15 cellular contexts compared by ENCODE assay signal in the genomic region with DNA sequence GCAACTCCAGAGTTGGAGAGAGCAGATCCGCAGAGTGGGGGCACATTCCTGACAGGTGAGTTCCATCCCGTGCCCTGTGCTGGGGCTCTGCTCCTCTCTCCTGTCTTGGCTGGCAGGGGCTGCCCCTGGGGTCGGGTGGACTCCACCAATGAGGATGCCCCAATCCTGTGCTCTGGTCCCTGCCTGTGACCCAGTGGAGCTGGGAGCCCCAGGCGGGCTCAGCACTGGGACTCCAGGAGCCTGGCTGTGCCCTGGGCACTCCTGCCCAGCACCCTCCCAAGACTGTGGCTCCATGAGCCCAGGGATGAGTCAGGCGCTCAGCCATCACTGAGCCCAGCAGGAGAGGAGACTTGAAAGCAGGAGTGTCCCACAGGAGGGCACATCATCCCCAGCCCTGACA. TPM values are rescaled to one million over a fixed set of nuclear protein-coding genes. Genes with fewer than 3 reads are reported as not detected.
DNase-seq lines count a peak whose midpoint lies in the region; ATAC-seq and TF ChIP-seq lines count a peak whose summit lies in the region.
"Had no signal": no experiment of that assay in that cellular context is flagged by ENCODE, and none has a peak within 500 bp of the region (broad histone marks: within the 10 kb centered on the region; RNA-seq: fewer than 3 reads in every experiment).

No MANE protein-coding gene starts in this region.

- H2AK5ac ChIP-seq in mesendoderm (ENCODE audit: low read length): no peak overlapping the region

- no peaks in the 10 kb centered on the region for H3K9me3 ChIP-seq in heart right ventricle
- no peaks in the 10 kb centered on the region for H3K9me3 ChIP-seq in uterus

- no peaks in the 10 kb centered on the region for H3K27me3 ChIP-seq in heart right ventricle
- H3K27me3 ChIP-seq in mesendoderm (ENCODE audit: insufficient read depth, low read length, poor library complexity): no peaks in the 10 kb centered on the region
- H3K27me3 ChIP-seq in uterus: no peaks in the 10 kb centered on the region

- no peak overlapping the region for H2BK15ac ChIP-seq in mesendoderm (replicated peaks; ENCODE audit: low read depth)

- no peaks in the 10 kb centered on the region for H3K27me3 Mint-ChIP-seq in WTC11 (ENCODE audit: low read depth)
- H3K27me3 Mint-ChIP-seq: activated naive CD8-positive, alpha-beta T cell treated with anti-CD3 and anti-CD28 coated beads, Interleukin-2, amount 50 U/mL, for 24 hours; progenitor cell of endocrine pancreas; type B pancreatic cell had no signal

- H3K56ac ChIP-seq in mesendoderm (ENCODE audit: low read length): no peak overlapping the region

- POLR2A ChIA-PET in WTC11 (lab: Charles Lee): no interaction called here

- H3K79me2 ChIP-seq in mesendoderm (ENCODE audit: control insufficient read depth, insufficient read depth, low read length): no peaks in the 10 kb centered on the region

- H3K23ac ChIP-seq in mesendoderm (ENCODE audit: low read length): peak overlapping the region; percentile 24

- no peak overlapping the region for H4K8ac ChIP-seq in mesendoderm (ENCODE audit: low read depth, low read length)

- no peaks in the 10 kb centered on the region for H3K9me3 Mint-ChIP-seq in WTC11
- H3K9me3 Mint-ChIP-seq: activated naive CD8-positive, alpha-beta T cell treated with anti-CD3 and anti-CD28 coated beads, Interleukin-2, amount 50 U/mL, for 24 hours had no signal

- TF ChIP-seq CTCF in heart right ventricle (IDR thresholded peaks at IDR 0.05) (no peak), VCaP (conservative IDR thresholded peaks at IDR 0.05) (no peak), uterus (IDR thresholded peaks at IDR 0.05) (no peak), WTC11 (IDR thresholded peaks at IDR 0.05) (no peak)

- TF ChIP-seq POLR2A in uterus (IDR thresholded peaks at IDR 0.05): no peak

- H3K4me1 ChIP-seq in heart right ventricle (peaks cover 4 to 57% (median 27%) of the 10 kb centered on the region in 9 donors), mesendoderm (ENCODE audit: control insufficient read depth, low read depth, low read length) (peaks cover 4% of the 10 kb centered on the region), uterus (no peaks in the 10 kb centered on the region)

- no peak overlapping the region for H3K4ac ChIP-seq in mesendoderm (ENCODE audit: low read depth, low read length)

- no peak overlapping the region for H3K4me3 Mint-ChIP-seq in WTC11
- H3K4me3 Mint-ChIP-seq: activated naive CD8-positive, alpha-beta T cell treated with anti-CD3 and anti-CD28 coated beads, Interleukin-2, amount 50 U/mL, for 24 hours; type B pancreatic cell had no signal

- no peak overlapping the region for H3K18ac ChIP-seq in mesendoderm (ENCODE audit: low read length)

- no peak overlapping the region for H3K4me2 ChIP-seq in mesendoderm (ENCODE audit: low read length)

- CTCF ChIA-PET in WTC11 (lab: Charles Lee): no interaction called here

- DNase-seq in heart right ventricle: no peak
- no peak for DNase-seq in Right ventricle myocardium inferior (ENCODE audit: missing footprints)
- no peak for DNase-seq in mesendoderm
- no peak for DNase-seq in uterus
- no peak for DNase-seq in WTC11 (ENCODE audit: low spot score)
- DNase-seq in AG08396 (ENCODE audit: low spot score): no peak
- DNase-seq: activated naive CD8-positive, alpha-beta T cell treated with anti-CD3 and anti-CD28 coated beads, Interleukin-2, amount 50 U/mL, for 24 hours; NCI-H1694 treated with DMSO at 0.1 percent for 48 hours; NCI-H524; Right ventricle myocardium superior had no signal

- H3K4me1 Mint-ChIP-seq in WTC11: peaks cover 20% of the 10 kb centered on the region

- no peak overlapping the region for H2BK5ac ChIP-seq in mesendoderm (ENCODE audit: low read length)

- H3K4me3 ChIP-seq in heart right ventricle: no peak overlapping the region
- H3K4me3 ChIP-seq in mesendoderm (ENCODE audit: low read length): no peak overlapping the region
- no peak overlapping the region for H3K4me3 ChIP-seq in uterus
- H3K4me3 ChIP-seq: GM12878 had no signal

- no peaks in the 10 kb centered on the region for H3K79me1 ChIP-seq in mesendoderm (ENCODE audit: low read length)

- H3K27ac Mint-ChIP-seq in WTC11: no peak overlapping the region
- H3K27ac Mint-ChIP-seq: activated naive CD8-positive, alpha-beta T cell treated with anti-CD3 and anti-CD28 coated beads, Interleukin-2, amount 50 U/mL, for 24 hours; progenitor cell of endocrine pancreas had no signal

- H3K27ac ChIP-seq in heart right ventricle (peak overlapping the region in 4 of 10 donors; percentile 6 to 54 (median 41)), VCaP (peak overlapping the region; percentile 43; the same call in 1 of the 2 replicates), mesendoderm (ENCODE audit: low read depth, low read length) (no peak overlapping the region), uterus (peak overlapping the region; percentile 54 to 67)

- ATAC-seq in heart right ventricle: peak in 5 of 8 donors; percentile 4 to 34 (median 18)
- ATAC-seq in Right ventricle myocardium inferior: no peak
- ATAC-seq in WTC11: no peak; the same call in 1 of the 2 replicates
- no peak for ATAC-seq in HG02884 (IDR thresholded peaks at IDR 0.05; ENCODE audit: unreplicated experiment)
- ATAC-seq: activated naive CD8-positive, alpha-beta T cell treated with anti-CD3 and anti-CD28 coated beads, Interleukin-2, amount 50 U/mL, for 24 hours; GM12878 had no signal

- H2BK120ac ChIP-seq in mesendoderm (ENCODE audit: low read depth, low read length): no peak overlapping the region

- intact Hi-C loops in heart right ventricle (cut with DNase I): loop anchor here in 1 of 10 donors (5.0 kb wide), 1 partner anchor 54 kb away; a partner anchor contains a TSS
- intact Hi-C loops in Right ventricle myocardium inferior (cut with DNase I): no loop called here
- intact Hi-C loops in uterus (cut with DNase I; ENCODE audit: low total_unique reads): no loop called here

- WGBS in heart right ventricle, 2 donors: 73 to 85% methylated on average over 5 of the region's 5 CpGs
- no CpG with 5 or more reads among the region's 5 CpGs for WGBS in mesendoderm (ENCODE audit: extremely low coverage, insufficient coverage, low lambda C conversion rate)

- no peak overlapping the region for H3K9ac ChIP-seq in mesendoderm (ENCODE audit: low read length)

- H3K36me3 ChIP-seq in heart right ventricle (peaks cover 0 to 7% (median 0%) of the 10 kb centered on the region in 9 donors), mesendoderm (ENCODE audit: control insufficient read depth, insufficient read depth, low read length) (no peaks in the 10 kb centered on the region), uterus (no peaks in the 10 kb centered on the region)

- no peak overlapping the region for H4K5ac ChIP-seq in mesendoderm (ENCODE audit: low read length)

- H3K36me3 Mint-ChIP-seq in WTC11: no peaks in the 10 kb centered on the region
- H3K36me3 Mint-ChIP-seq: type B pancreatic cell had no signal

TF ChIP-seq in WTC11, 78 proteins besides CTCF, POLR2A, EP300 and RAD21:
- no peak for TF ChIP-seq SMAD4 (CRISPR knock-in tag; IDR thresholded peaks at IDR 0.05)
- no peak for TF ChIP-seq TCF7 (CRISPR knock-in tag; IDR thresholded peaks at IDR 0.05; ENCODE audit: low read depth)
- TF ChIP-seq, protein P1, sequence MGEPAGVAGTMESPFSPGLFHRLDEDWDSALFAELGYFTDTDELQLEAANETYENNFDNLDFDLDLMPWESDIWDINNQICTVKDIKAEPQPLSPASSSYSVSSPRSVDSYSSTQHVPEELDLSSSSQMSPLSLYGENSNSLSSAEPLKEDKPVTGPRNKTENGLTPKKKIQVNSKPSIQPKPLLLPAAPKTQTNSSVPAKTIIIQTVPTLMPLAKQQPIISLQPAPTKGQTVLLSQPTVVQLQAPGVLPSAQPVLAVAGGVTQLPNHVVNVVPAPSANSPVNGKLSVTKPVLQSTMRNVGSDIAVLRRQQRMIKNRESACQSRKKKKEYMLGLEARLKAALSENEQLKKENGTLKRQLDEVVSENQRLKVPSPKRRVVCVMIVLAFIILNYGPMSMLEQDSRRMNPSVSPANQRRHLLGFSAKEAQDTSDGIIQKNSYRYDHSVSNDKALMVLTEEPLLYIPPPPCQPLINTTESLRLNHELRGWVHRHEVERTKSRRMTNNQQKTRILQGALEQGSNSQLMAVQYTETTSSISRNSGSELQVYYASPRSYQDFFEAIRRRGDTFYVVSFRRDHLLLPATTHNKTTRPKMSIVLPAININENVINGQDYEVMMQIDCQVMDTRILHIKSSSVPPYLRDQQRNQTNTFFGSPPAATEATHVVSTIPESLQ (CRISPR knock-in tag; IDR thresholded peaks at IDR 0.05): no peak
- no peak for TF ChIP-seq SOX15 (CRISPR knock-in tag; IDR thresholded peaks at IDR 0.05)
- TF ChIP-seq TP53 (CRISPR knock-in tag; IDR thresholded peaks at IDR 0.05): no peak
- TF ChIP-seq PRRX2 (CRISPR knock-in tag; IDR thresholded peaks at IDR 0.05): no peak
- no peak for TF ChIP-seq OVOL2 (CRISPR knock-in tag; IDR thresholded peaks at IDR 0.05; ENCODE audit: borderline replicate concordance)
- no peak for TF ChIP-seq MYBL2 (CRISPR knock-in tag; IDR thresholded peaks at IDR 0.05)
- no peak for TF ChIP-seq ESRRA (CRISPR knock-in tag; IDR thresholded peaks at IDR 0.05; ENCODE audit: borderline replicate concordance)

RNA-seq across cellular contexts. Expression of a gene that starts 53.9 kb away (rescaled TPM):
- total RNA-seq in heart right ventricle (10 to 100 TPM; 18.4 to 70.8 (median 52.6) TPM), Right ventricle myocardium inferior (34.9 TPM), uterus (10 to 100 TPM; 12.1 to 52.2 (median 19.8) TPM), WTC11 (2021) (19.6 to 20.2 TPM (median 19.6 TPM) in 3 replicates)
- 10 to 100 TPM in 1 of 2 donors, 1 to 10 TPM in 1; 3.0 to 11.5 TPM for polyA plus RNA-seq in heart right ventricle
- 5.9 TPM for polyA plus RNA-seq in mesendoderm (2013, experiment 1 of 2)
- polyA plus RNA-seq in mesendoderm (2013, experiment 2 of 2): 6.3 TPM

Comparison
In these comparisons a context has a peak if more than half of its experiments do, and no peak if none do; other contexts are left out.
1. ATAC-seq: peak in heart right ventricle (5 of 8); none in Right ventricle myocardium inferior (single experiment), WTC11 (single experiment) and HG02884 (single experiment).